In the genomic region with DNA sequence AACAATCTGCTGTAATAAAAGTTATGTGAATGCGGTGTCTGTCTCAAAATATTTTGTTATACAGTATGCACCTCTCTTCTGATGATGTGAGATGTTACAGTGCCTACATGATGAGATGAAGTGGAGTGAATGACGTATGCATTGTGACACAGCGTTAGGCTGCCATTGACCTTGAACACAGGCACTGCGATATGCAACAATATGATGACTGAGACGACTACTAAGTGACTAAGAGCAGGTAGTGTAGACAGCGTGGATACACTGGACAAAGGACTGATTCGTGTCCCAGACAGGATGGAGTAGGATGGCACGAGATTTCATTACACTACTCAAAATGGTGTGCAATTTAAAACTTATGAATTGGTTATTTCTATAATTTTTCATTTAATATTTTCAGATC, we compare ENCODE assay signal across 1 cellular context.
TF ChIP-seq lines count a peak whose summit lies in the region.

No MANE protein-coding gene starts in this region.

TF ChIP-seq in H1, 55 proteins besides CTCF, POLR2A, EP300 and RAD21:
- TF ChIP-seq ATF2 (IDR thresholded peaks at IDR 0.05; ENCODE audit: low read length) (no peak), RNF2 (IDR thresholded peaks at IDR 0.05; ENCODE audit: borderline replicate concordance, low read depth, low read length, missing control alignments, poor library complexity, severe bottlenecking) (no peak), SP4 (IDR thresholded peaks at IDR 0.05; ENCODE audit: low read length) (no peak), CBX5 (IDR thresholded peaks at IDR 0.05; ENCODE audit: low read depth, low read length) (no peak), YY1 (IDR thresholded peaks at IDR 0.05; ENCODE audit: low read depth, low read length) (no peak), TBP (IDR thresholded peaks at IDR 0.05; ENCODE audit: low read depth, low read length) (no peak), SRF (IDR thresholded peaks at IDR 0.05; ENCODE audit: low read depth, low read length) (no peak), CHD2 (IDR thresholded peaks at IDR 0.05; ENCODE audit: low read length) (no peak), POU5F1 (IDR thresholded peaks at IDR 0.05; ENCODE audit: low read depth, low read length) (no peak), EZH2 (IDR thresholded peaks at IDR 0.05; ENCODE audit: low read depth, low read length, severe bottlenecking) (no peak), RBBP5 (IDR thresholded peaks at IDR 0.05; ENCODE audit: borderline replicate concordance, low read depth, low read length) (no peak), KDM5A (IDR thresholded peaks at IDR 0.05; ENCODE audit: low read length) (no peak), GTF2F1 (IDR thresholded peaks at IDR 0.05; ENCODE audit: borderline replicate concordance, low read depth, low read length) (no peak), MAFK (IDR thresholded peaks at IDR 0.05; ENCODE audit: low read depth, low read length) (no peak), HDAC6 (IDR thresholded peaks at IDR 0.05; ENCODE audit: low read depth, low read length) (no peak), RXRA (IDR thresholded peaks at IDR 0.05; ENCODE audit: insufficient read depth, low read depth, low read length) (no peak), CTBP2 (IDR thresholded peaks at IDR 0.05; ENCODE audit: borderline replicate concordance, insufficient read depth, insufficient read length, low read length) (no peak)
- TF ChIP-seq, protein P1, sequence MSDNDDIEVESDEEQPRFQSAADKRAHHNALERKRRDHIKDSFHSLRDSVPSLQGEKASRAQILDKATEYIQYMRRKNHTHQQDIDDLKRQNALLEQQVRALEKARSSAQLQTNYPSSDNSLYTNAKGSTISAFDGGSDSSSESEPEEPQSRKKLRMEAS (IDR thresholded peaks at IDR 0.05): no peak
